In genomic region chr5:80368666-80369270, GRCh38 we compare ENCODE assay signal across 2 cellular contexts.
TF ChIP-seq lines count a peak whose summit lies in the region.

No MANE protein-coding gene starts in this region.

TF ChIP-seq in GM23338, 12 proteins besides CTCF, POLR2A, EP300 and RAD21:
- TF ChIP-seq CREB1 (CRISPR knock-in tag; IDR thresholded peaks at IDR 0.05; ENCODE audit: low read depth) (no peak), ZNF114 (CRISPR knock-in tag; IDR thresholded peaks at IDR 0.05) (no peak), NANOG (IDR thresholded peaks at IDR 0.05; ENCODE audit: borderline replicate concordance) (no peak), POLR2AphosphoS5 (IDR thresholded peaks at IDR 0.05; ENCODE audit: low read depth) (no peak), ZNF331 (CRISPR knock-in tag; IDR thresholded peaks at IDR 0.05; ENCODE audit: low read depth) (no peak), EZH2 (IDR thresholded peaks at IDR 0.05; ENCODE audit: low read depth, unreplicated experiment) (no peak), EZH2phosphoT487 (IDR thresholded peaks at IDR 0.05; ENCODE audit: unreplicated experiment) (no peak), STAT1 (IDR thresholded peaks at IDR 0.05; ENCODE audit: unreplicated experiment) (no peak), ZNF462 (CRISPR knock-in tag; IDR thresholded peaks at IDR 0.05) (no peak), REST (IDR thresholded peaks at IDR 0.05; ENCODE audit: unreplicated experiment) (no peak), JUNB (IDR thresholded peaks at IDR 0.05; ENCODE audit: unreplicated experiment) (no peak)
- TF ChIP-seq, protein P1, sequence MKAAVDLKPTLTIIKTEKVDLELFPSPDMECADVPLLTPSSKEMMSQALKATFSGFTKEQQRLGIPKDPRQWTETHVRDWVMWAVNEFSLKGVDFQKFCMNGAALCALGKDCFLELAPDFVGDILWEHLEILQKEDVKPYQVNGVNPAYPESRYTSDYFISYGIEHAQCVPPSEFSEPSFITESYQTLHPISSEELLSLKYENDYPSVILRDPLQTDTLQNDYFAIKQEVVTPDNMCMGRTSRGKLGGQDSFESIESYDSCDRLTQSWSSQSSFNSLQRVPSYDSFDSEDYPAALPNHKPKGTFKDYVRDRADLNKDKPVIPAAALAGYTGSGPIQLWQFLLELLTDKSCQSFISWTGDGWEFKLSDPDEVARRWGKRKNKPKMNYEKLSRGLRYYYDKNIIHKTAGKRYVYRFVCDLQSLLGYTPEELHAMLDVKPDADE (IDR thresholded peaks at IDR 0.05): no peak

TF ChIP-seq in H1, 55 proteins besides CTCF, POLR2A, EP300 and RAD21:
- no peak for TF ChIP-seq ASH2L (IDR thresholded peaks at IDR 0.05; ENCODE audit: low read length)
- TF ChIP-seq MAX (IDR thresholded peaks at IDR 0.05): no peak
- no peak for TF ChIP-seq GABPA (IDR thresholded peaks at IDR 0.05; ENCODE audit: borderline replicate concordance, insufficient read depth, low read length)
